In genomic region chr3:184719709-184720108, GRCh38 we compare ENCODE assay signal across 22 cellular contexts. TPM values are rescaled to one million over a fixed set of nuclear protein-coding genes. Genes with fewer than 3 reads are reported as not detected.
DNase-seq lines count a peak whose midpoint lies in the region; ATAC-seq and TF ChIP-seq lines count a peak whose summit lies in the region.
"Had no signal": no experiment of that assay in that cellular context is flagged by ENCODE, and none has a peak within 500 bp of the region (broad histone marks: within the 10 kb centered on the region; RNA-seq: fewer than 3 reads in every experiment).

No MANE protein-coding gene starts in this region.

- H3K4me1 Mint-ChIP-seq in activated naive CD4-positive, alpha-beta T cell treated with anti-CD3 and anti-CD28 coated beads for 36 hours (ENCODE audit: low read depth), result no peaks in the 10 kb centered on the region
- H3K4me1 Mint-ChIP-seq in stimulated activated naive CD8-positive, alpha-beta T cell treated with anti-CD3 and anti-CD28 coated beads, Interleukin-15, amount 100 ng/mL, for 72 hours, result no peaks in the 10 kb centered on the region
- H3K4me1 Mint-ChIP-seq: CD8-positive, alpha-beta memory T cell had no signal

- CTCF ChIA-PET in activated naive CD4-positive, alpha-beta T cell treated with anti-CD3 and anti-CD28 coated beads for 36 hours (lab: Charles Lee), result no interaction called here

- H3K36me3 ChIP-seq in right atrium auricular region (no peaks in the 10 kb centered on the region), heart right ventricle (no peaks in the 10 kb centered on the region)
- H3K36me3 ChIP-seq: BE2C; BLaER1 treated with 17β-estradiol and CSF1 and Interleukin-3, amounts not matched to agents 10 nM and 100 nM; HAP-1 had no signal

- H3K27me3 ChIP-seq in right atrium auricular region, result no peaks in the 10 kb centered on the region
- H3K27me3 ChIP-seq in heart right ventricle, result no peaks in the 10 kb centered on the region
- H3K27me3 ChIP-seq: BE2C had no signal

- DNase-seq in activated CD8-positive, alpha-beta memory T cell treated with anti-CD3 and anti-CD28 coated beads for 24 hours, result peak; percentile 13
- no peak for DNase-seq in activated CD8-positive, alpha-beta memory T cell treated with anti-CD3 and anti-CD28 coated beads, Interleukin-2, amount 50 U/mL, for 4 hours
- DNase-seq in right atrium auricular region (ENCODE audit: low spot score), result peak; percentile 53
- no peak for DNase-seq in heart right ventricle
- DNase-seq in left lobe of liver (ENCODE audit: low spot score), result peak; percentile 28
- no peak for DNase-seq in activated naive CD4-positive, alpha-beta T cell treated with anti-CD3 and anti-CD28 coated beads for 36 hours
- no peak for DNase-seq in stimulated activated naive CD8-positive, alpha-beta T cell treated with anti-CD3 and anti-CD28 coated beads, Interleukin-15, amount 100 ng/mL, for 72 hours
- DNase-seq: 8988T; ACHN; AML-193; BE2C; CD4-positive, alpha-beta T cell; CD8-positive, alpha-beta memory T cell; DMS 273 treated with DMSO at 0.1 percent for 48 hours; DMS79; GF-D8; HFFc6 had no signal

- no peaks in the 10 kb centered on the region for H3K36me3 Mint-ChIP-seq in activated naive CD4-positive, alpha-beta T cell treated with anti-CD3 and anti-CD28 coated beads for 36 hours (ENCODE audit: low read depth)
- H3K36me3 Mint-ChIP-seq: CD8-positive, alpha-beta memory T cell had no signal

- no peak for TF ChIP-seq CTCF in right atrium auricular region (IDR thresholded peaks at IDR 0.05)
- TF ChIP-seq CTCF in heart right ventricle (IDR thresholded peaks at IDR 0.05), result no peak

- H3K27ac Mint-ChIP-seq in activated naive CD4-positive, alpha-beta T cell treated with anti-CD3 and anti-CD28 coated beads for 36 hours, result no peak overlapping the region
- no peak overlapping the region for H3K27ac Mint-ChIP-seq in stimulated activated naive CD8-positive, alpha-beta T cell treated with anti-CD3 and anti-CD28 coated beads, Interleukin-15, amount 100 ng/mL, for 72 hours
- H3K27ac Mint-ChIP-seq: CD4-positive, alpha-beta T cell; CD8-positive, alpha-beta memory T cell; GM23338; HFFc6 had no signal

- H3K27me3 Mint-ChIP-seq in activated naive CD4-positive, alpha-beta T cell treated with anti-CD3 and anti-CD28 coated beads for 36 hours (ENCODE audit: low read depth), result no peaks in the 10 kb centered on the region
- H3K27me3 Mint-ChIP-seq in stimulated activated naive CD8-positive, alpha-beta T cell treated with anti-CD3 and anti-CD28 coated beads, Interleukin-15, amount 100 ng/mL, for 72 hours, result no peaks in the 10 kb centered on the region
- H3K27me3 Mint-ChIP-seq: CD4-positive, alpha-beta T cell had no signal

- intact Hi-C loops in heart right ventricle (cut with DNase I), result loop anchor here in 1 of 10 donors (10.0 kb wide), 1 partner anchor 355 kb away; the partner anchor contains the start of genes CLCN2 and POLR2H
- intact Hi-C loops in activated naive CD4-positive, alpha-beta T cell treated with anti-CD3 and anti-CD28 coated beads for 36 hours (cut with micrococcal nuclease), result loop anchor here (10.0 kb wide), 1 partner anchor 585 kb away; the partner anchor contains the start of gene EIF2B5

- H3K4me1 ChIP-seq in right atrium auricular region, result peaks cover 0 to 23% of the 10 kb centered on the region in 2 donors
- peaks cover 6 to 26% (median 19%) of the 10 kb centered on the region in 9 donors for H3K4me1 ChIP-seq in heart right ventricle

- H3K9me3 ChIP-seq in right atrium auricular region, result no peaks in the 10 kb centered on the region
- no peaks in the 10 kb centered on the region for H3K9me3 ChIP-seq in heart right ventricle
- H3K9me3 ChIP-seq: A549; BE2C; BLaER1 treated with 17β-estradiol and CSF1 and Interleukin-3, amounts not matched to agents 10 nM and 100 nM; HAP-1 had no signal

- 87 to 88% methylated on average over 4 of the region's 4 CpGs for WGBS in heart right ventricle, 2 donors

- H3K4me3 ChIP-seq in right atrium auricular region, result no peak overlapping the region
- no peak overlapping the region for H3K4me3 ChIP-seq in heart right ventricle
- H3K4me3 ChIP-seq: A549; BLaER1 treated with 17β-estradiol and CSF1 and Interleukin-3, amounts not matched to agents 10 nM and 100 nM; GM23338; HAP-1 had no signal

- ATAC-seq in heart right ventricle (no peak), left lobe of liver (no peak)
- no peak for ATAC-seq in stimulated activated naive CD8-positive, alpha-beta T cell treated with anti-CD3 and anti-CD28 coated beads, Interleukin-15, amount 100 ng/mL, for 72 hours
- ATAC-seq: A549, GM23338 had no signal

- H3K9me3 Mint-ChIP-seq in activated naive CD4-positive, alpha-beta T cell treated with anti-CD3 and anti-CD28 coated beads for 36 hours, result no peaks in the 10 kb centered on the region
- no peaks in the 10 kb centered on the region for H3K9me3 Mint-ChIP-seq in stimulated activated naive CD8-positive, alpha-beta T cell treated with anti-CD3 and anti-CD28 coated beads, Interleukin-15, amount 100 ng/mL, for 72 hours
- H3K9me3 Mint-ChIP-seq: CD14-positive monocyte; CD4-positive, alpha-beta T cell; CD8-positive, alpha-beta memory T cell; GM23338; HFFc6 had no signal

- H3K4me3 Mint-ChIP-seq in activated naive CD4-positive, alpha-beta T cell treated with anti-CD3 and anti-CD28 coated beads for 36 hours, result no peak overlapping the region
- no peak overlapping the region for H3K4me3 Mint-ChIP-seq in stimulated activated naive CD8-positive, alpha-beta T cell treated with anti-CD3 and anti-CD28 coated beads, Interleukin-15, amount 100 ng/mL, for 72 hours
- H3K4me3 Mint-ChIP-seq: CD14-positive monocyte; CD4-positive, alpha-beta T cell; CD8-positive, alpha-beta memory T cell; GM23338; HFFc6 had no signal

- H3K27ac ChIP-seq in right atrium auricular region (no peak overlapping the region), heart right ventricle (no peak overlapping the region)
- H3K27ac ChIP-seq: A549; BLaER1 treated with 17β-estradiol and CSF1 and Interleukin-3, amounts not matched to agents 10 nM and 100 nM had no signal

RNA-seq across cellular contexts. Expression of gene MAGEF1, which starts 7.8 kb away (rescaled TPM):
- 10 to 100 TPM; 26.9 to 32.2 TPM for total RNA-seq in right atrium auricular region
- total RNA-seq in heart right ventricle, result 10 to 100 TPM; 26.7 to 33.9 (median 30.5) TPM
- 10 to 100 TPM; 20.1 to 32.6 TPM for polyA plus RNA-seq in heart right ventricle
- 12.0 TPM for total RNA-seq in left lobe of liver
- total RNA-seq in activated naive CD4-positive, alpha-beta T cell treated with anti-CD3 and anti-CD28 coated beads for 36 hours, result 10 to 100 TPM; 17.4 to 18.1 TPM

Comparison
In these comparisons a context has a peak if more than half of its experiments do, and no peak if none do; other contexts are left out.
1. DNase-seq: peak in activated CD8-positive, alpha-beta memory T cell treated with anti-CD3 and anti-CD28 coated beads for 24 hours (single experiment), right atrium auricular region (single experiment) and left lobe of liver (single experiment); none in activated CD8-positive, alpha-beta memory T cell treated with anti-CD3 and anti-CD28 coated beads, Interleukin-2, amount 50 U/mL, for 4 hours (single experiment), heart right ventricle (0 of 2), activated naive CD4-positive, alpha-beta T cell treated with anti-CD3 and anti-CD28 coated beads for 36 hours (single experiment) and stimulated activated naive CD8-positive, alpha-beta T cell treated with anti-CD3 and anti-CD28 coated beads, Interleukin-15, amount 100 ng/mL, for 72 hours (0 of 2).